13 cellular contexts compared by ENCODE assay signal in genomic region chr9:131875828-131876485, GRCh38.
DNase-seq lines count a peak whose midpoint lies in the region; ATAC-seq and TF ChIP-seq lines count a peak whose summit lies in the region.
"Had no signal": no experiment of that assay in that cellular context is flagged by ENCODE, and none has a peak within 500 bp of the region (broad histone marks: within the 10 kb centered on the region; RNA-seq: fewer than 3 reads in every experiment).

No MANE protein-coding gene starts in this region.

- H3K4me1 Mint-ChIP-seq in activated CD4-positive, alpha-beta memory T cell treated with anti-CD3 and anti-CD28 coated beads, Interleukin-2, amount 10 ng/mL, durations not matched to agents 7 days and 5 days: peaks cover 38% of the 10 kb centered on the region
- H3K4me1 Mint-ChIP-seq: mesothelial cell of epicardium had no signal

- in situ Hi-C loops in HAP-1 (cut with MboI; ENCODE audit: low sequenced_read_pairs): no loop called here

- CTCF ChIA-PET in activated CD4-positive, alpha-beta memory T cell treated with anti-CD3 and anti-CD28 coated beads, Interleukin-2, amount 10 ng/mL, durations not matched to agents 7 days and 5 days (lab: Charles Lee): interaction anchor here (1.1 to 1.8 kb wide), 3 partner anchors 36 to 78 kb away, joined by 3 to 5 read pairs (median 4); no protein-coding TSS in a partner anchor

- no peak for TF ChIP-seq CTCF in HFF-Myc (IDR thresholded peaks at IDR 0.05; ENCODE audit: low read depth, low read length, missing control alignments)

- H3K27me3 ChIP-seq in HAP-1 (ENCODE audit: low read depth): no peaks in the 10 kb centered on the region
- H3K27me3 ChIP-seq: brain microvascular endothelial cell had no signal

- H3K4me3 Mint-ChIP-seq in activated CD4-positive, alpha-beta memory T cell treated with anti-CD3 and anti-CD28 coated beads, Interleukin-2, amount 10 ng/mL, durations not matched to agents 7 days and 5 days: no peak overlapping the region
- H3K4me3 Mint-ChIP-seq: CD8-positive, alpha-beta T cell; mesothelial cell of epicardium had no signal

- peak overlapping the region; percentile 82 for H3K27ac Mint-ChIP-seq in activated CD4-positive, alpha-beta memory T cell treated with anti-CD3 and anti-CD28 coated beads, Interleukin-2, amount 10 ng/mL, durations not matched to agents 7 days and 5 days
- H3K27ac Mint-ChIP-seq: CD8-positive, alpha-beta T cell; mesothelial cell of epicardium had no signal

- no peak for ATAC-seq in HG02884 (IDR thresholded peaks at IDR 0.05; ENCODE audit: unreplicated experiment)
- ATAC-seq: CD8-positive, alpha-beta T cell had no signal

- no peaks in the 10 kb centered on the region for H3K9me3 ChIP-seq in HAP-1

- POLR2A ChIA-PET in activated CD4-positive, alpha-beta memory T cell treated with anti-CD3 and anti-CD28 coated beads, Interleukin-2, amount 10 ng/mL, durations not matched to agents 7 days and 5 days (lab: Charles Lee): interaction anchor here (1.4 to 2.2 kb wide), 2 partner anchors 22 to 36 kb away, joined by 6 to 11 read pairs; no protein-coding TSS in a partner anchor

- peaks cover 2% of the 10 kb centered on the region for H3K4me1 ChIP-seq in HAP-1

- H3K36me3 ChIP-seq in HAP-1 (replicated peaks): no peaks in the 10 kb centered on the region
- H3K36me3 ChIP-seq: brain microvascular endothelial cell had no signal

- peaks cover 3% of the 10 kb centered on the region for H3K36me3 Mint-ChIP-seq in activated CD4-positive, alpha-beta memory T cell treated with anti-CD3 and anti-CD28 coated beads, Interleukin-2, amount 10 ng/mL, durations not matched to agents 7 days and 5 days (ENCODE audit: low read depth)
- H3K36me3 Mint-ChIP-seq: mesothelial cell of epicardium had no signal

- no peak overlapping the region for H3K4me3 ChIP-seq in HFF-Myc (replicated peaks; ENCODE audit: low read depth, low read length)
- H3K4me3 ChIP-seq in HAP-1: no peak overlapping the region

- DNase-seq in AG20443 (ENCODE audit: low spot score) (peak; percentile 55), HFF-Myc (ENCODE audit: extremely low read depth, low read depth) (peak; percentile 16), iris pigment epithelial cell (ENCODE audit: low read depth) (peak; percentile 11), HAP-1 (ENCODE audit: low spot score in 2 of 2) (no peak), retina (no peak), NCI-H226 (no peak)
- peak; percentile 67 for DNase-seq in activated CD4-positive, alpha-beta memory T cell treated with anti-CD3 and anti-CD28 coated beads, Interleukin-2, amount 10 ng/mL, durations not matched to agents 7 days and 5 days
- DNase-seq: brain microvascular endothelial cell; CD8-positive, alpha-beta T cell; NCI-H2081; substantia nigra had no signal

- H3K9me3 Mint-ChIP-seq in activated CD4-positive, alpha-beta memory T cell treated with anti-CD3 and anti-CD28 coated beads, Interleukin-2, amount 10 ng/mL, durations not matched to agents 7 days and 5 days: no peaks in the 10 kb centered on the region
- H3K9me3 Mint-ChIP-seq: CD8-positive, alpha-beta T cell; mesothelial cell of epicardium had no signal

- no peaks in the 10 kb centered on the region for H3K27me3 Mint-ChIP-seq in activated CD4-positive, alpha-beta memory T cell treated with anti-CD3 and anti-CD28 coated beads, Interleukin-2, amount 10 ng/mL, durations not matched to agents 7 days and 5 days

Comparison
In these comparisons a context has a peak if more than half of its experiments do, and no peak if none do; other contexts are left out.
1. DNase-seq: peak in AG20443 (single experiment), HFF-Myc (single experiment), activated CD4-positive, alpha-beta memory T cell treated with anti-CD3 and anti-CD28 coated beads, Interleukin-2, amount 10 ng/mL, durations not matched to agents 7 days and 5 days (single experiment) and iris pigment epithelial cell (single experiment); none in HAP-1 (0 of 2), retina (single experiment) and NCI-H226 (single experiment).